Comparison of ENCODE assay signal across 8 cellular contexts in the genomic region with DNA sequence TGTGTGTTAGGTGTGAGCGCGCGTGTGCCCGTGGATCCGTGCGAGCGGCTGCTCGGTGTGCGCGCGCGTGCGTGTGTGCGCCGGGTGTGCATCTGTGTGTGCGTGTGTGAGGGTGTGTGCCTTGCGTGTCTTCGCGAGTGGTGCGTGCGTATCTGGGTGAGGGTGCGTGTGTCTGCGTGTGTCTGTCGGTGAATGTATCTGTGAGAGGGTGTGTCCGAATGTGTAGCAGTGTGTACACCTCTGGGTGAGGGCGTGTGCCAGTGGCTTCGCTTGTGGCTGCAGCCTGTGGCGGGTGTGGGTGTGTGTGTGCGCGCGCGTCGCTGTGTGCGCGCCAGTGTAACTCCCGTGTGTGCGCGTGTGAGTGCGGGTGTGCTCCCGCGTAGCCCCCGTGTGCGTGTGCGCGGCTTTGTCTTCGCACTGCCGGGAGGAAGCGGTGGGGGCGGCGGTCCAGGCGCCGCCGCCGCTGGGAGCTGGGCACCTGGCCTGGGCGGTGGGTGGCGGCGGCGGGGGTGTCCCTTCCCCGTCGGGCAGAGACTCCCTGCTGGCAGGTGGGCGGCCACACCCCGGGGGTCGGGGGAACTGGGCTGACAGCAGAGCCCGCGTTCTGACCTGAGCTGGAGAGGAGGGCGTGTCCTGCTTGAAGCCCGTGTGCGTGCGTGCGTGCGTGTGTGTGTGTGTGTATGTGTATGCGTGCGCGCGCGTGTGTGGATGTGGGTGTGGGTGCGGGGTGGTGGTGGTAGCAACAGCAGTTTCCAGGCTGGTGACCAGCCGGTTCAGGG.
DNase-seq lines count a peak whose midpoint lies in the region; ATAC-seq and TF ChIP-seq lines count a peak whose summit lies in the region.

No MANE protein-coding gene starts in this region.

- peak overlapping the region; percentile 4 for H3K9ac ChIP-seq in endodermal cell (ENCODE audit: extremely low read depth, low read length, poor library complexity, severe bottlenecking)
- no peak overlapping the region for H3K9ac ChIP-seq in muscle layer of colon (ENCODE audit: low read length)

- peak overlapping the region; percentile 89 for H3K4me3 Mint-ChIP-seq in CD4-positive, alpha-beta T cell
- H3K4me3 Mint-ChIP-seq in endodermal cell: peak overlapping the region; percentile 71

- H3K27me3 Mint-ChIP-seq in CD4-positive, alpha-beta T cell: peaks cover 49% of the 10 kb centered on the region
- peaks cover 81% of the 10 kb centered on the region for H3K27me3 Mint-ChIP-seq in endodermal cell (ENCODE audit: insufficient read depth)

- H3K27ac ChIP-seq in CD4-positive, alpha-beta T cell (ENCODE audit: low read depth, low read length): no peak overlapping the region
- H3K27ac ChIP-seq in endodermal cell (ENCODE audit: low read depth, low read length) (no peak overlapping the region), muscle layer of colon (ENCODE audit: low read depth, low read length) (no peak overlapping the region), testis (peak overlapping the region; percentile 12 to 43)

- DNase-seq in CD4-positive, alpha-beta T cell: peak; percentile 10 to 44 (median 27)
- DNase-seq in MV-4-11 (lab: John Stamatoyannopoulos, UW) (peak; percentile 24), endodermal cell (no peak), testis (peak; percentile 62), inferior parietal cortex (ENCODE audit: extremely low spot score) (no peak)
- peak; percentile 25 for DNase-seq in activated CD8-positive, alpha-beta memory T cell treated with anti-CD3 and anti-CD28 coated beads, Interleukin-2, amount 50 U/mL, for 4 hours

- CTCF ChIA-PET in CD4-positive, alpha-beta T cell (lab: Charles Lee): no interaction called here

- no peak for TF ChIP-seq POLR2A in testis (IDR thresholded peaks at IDR 0.05)

- POLR2A ChIA-PET in CD4-positive, alpha-beta T cell (lab: Charles Lee): interaction anchor here (0.8 kb wide), 1 partner anchor 9 kb away, joined by 4 read pairs; no protein-coding TSS in a partner anchor

- WGBS in endodermal cell (ENCODE audit: insufficient coverage in 1 of 2, insufficient read length in 1 of 2), 2 experiments: 2% methylated on average over 7 to 68 of the region's 78 CpGs
- 0 to 1% methylated on average over 12 to 75 of the region's 78 CpGs for WGBS in testis, 2 donors

- peak overlapping the region; percentile 86 for H3K4me3 ChIP-seq in endodermal cell (ENCODE audit: low read length)
- peak overlapping the region; percentile 50 to 66 for H3K4me3 ChIP-seq in muscle layer of colon (ENCODE audit: low read depth in 1 of 2, low read length in 2 of 2)
- peak overlapping the region; percentile 57 to 79 for H3K4me3 ChIP-seq in testis

- H3K4me1 ChIP-seq in endodermal cell (ENCODE audit: control insufficient read depth, insufficient read depth, low read length) (peaks cover 8% of the 10 kb centered on the region), muscle layer of colon (ENCODE audit: insufficient read depth, low read length) (peaks cover 7% of the 10 kb centered on the region), testis (peaks cover 16% of the 10 kb centered on the region)

- intact Hi-C loops in CD4-positive, alpha-beta T cell (cut with DNase I, micrococcal nuclease): loop anchor here in 1 of 2 experiments (10.0 kb wide), 1 partner anchor 222 kb away; no protein-coding TSS in a partner anchor
- intact Hi-C loops in testis (cut with DNase I; ENCODE audit: low total_unique reads): no loop called here

- H3K27ac Mint-ChIP-seq in CD4-positive, alpha-beta T cell: peak overlapping the region; percentile 15
- H3K27ac Mint-ChIP-seq in endodermal cell: no peak overlapping the region

- ATAC-seq in CD4-positive, alpha-beta T cell (ENCODE audit: poor library complexity): peak; percentile 58
- no peak for ATAC-seq in HG03108 (IDR thresholded peaks at IDR 0.05; ENCODE audit: unreplicated experiment)

- no peaks in the 10 kb centered on the region for H3K36me3 ChIP-seq in endodermal cell (ENCODE audit: control insufficient read depth, insufficient read depth, low read length)
- no peaks in the 10 kb centered on the region for H3K36me3 ChIP-seq in muscle layer of colon (ENCODE audit: insufficient read depth, low read length)
- H3K36me3 ChIP-seq in testis (ENCODE audit: low read depth, missing control alignments): no peaks in the 10 kb centered on the region

- peaks cover 40% of the 10 kb centered on the region for H3K27me3 ChIP-seq in CD4-positive, alpha-beta T cell (ENCODE audit: control insufficient read depth, insufficient read depth, low read length)
- H3K27me3 ChIP-seq in endodermal cell (ENCODE audit: control insufficient read depth, insufficient read depth, low read length, poor library complexity, severe bottlenecking): peaks cover 46% of the 10 kb centered on the region
- peaks cover 9 to 23% of the 10 kb centered on the region in 2 donors for H3K27me3 ChIP-seq in muscle layer of colon (ENCODE audit: control insufficient read depth in 1 of 2, insufficient read depth in 2 of 2, low read length in 2 of 2)
- H3K27me3 ChIP-seq in testis: no peaks in the 10 kb centered on the region

- no peak for TF ChIP-seq CTCF in CD4-positive, alpha-beta T cell (IDR thresholded peaks at IDR 0.05)
- no peak for TF ChIP-seq CTCF in endodermal cell (conservative IDR thresholded peaks at IDR 0.05)
- no peak for TF ChIP-seq CTCF in testis (IDR thresholded peaks at IDR 0.05)

- peaks cover 5% of the 10 kb centered on the region for H3K36me3 Mint-ChIP-seq in CD4-positive, alpha-beta T cell (ENCODE audit: low read depth)
- H3K36me3 Mint-ChIP-seq in endodermal cell (ENCODE audit: low read depth): no peaks in the 10 kb centered on the region

- peaks cover 17% of the 10 kb centered on the region for H3K4me1 Mint-ChIP-seq in CD4-positive, alpha-beta T cell (ENCODE audit: low read depth)
- peaks cover 36% of the 10 kb centered on the region for H3K4me1 Mint-ChIP-seq in endodermal cell

- H3K9me3 ChIP-seq in CD4-positive, alpha-beta T cell (ENCODE audit: control insufficient read depth, low read length): no peaks in the 10 kb centered on the region
- H3K9me3 ChIP-seq in endodermal cell (ENCODE audit: control insufficient read depth, low read length): no peaks in the 10 kb centered on the region
- no peaks in the 10 kb centered on the region for H3K9me3 ChIP-seq in muscle layer of colon (ENCODE audit: low read length)
- H3K9me3 ChIP-seq in testis: no peaks in the 10 kb centered on the region

- no peaks in the 10 kb centered on the region for H3K9me3 Mint-ChIP-seq in CD4-positive, alpha-beta T cell
- H3K9me3 Mint-ChIP-seq in endodermal cell: no peaks in the 10 kb centered on the region

Comparison
In these comparisons a context has a peak if more than half of its experiments do, and no peak if none do; other contexts are left out.
1. DNase-seq: peak in CD4-positive, alpha-beta T cell (10 of 10), MV-4-11 (single experiment), activated CD8-positive, alpha-beta memory T cell treated with anti-CD3 and anti-CD28 coated beads, Interleukin-2, amount 50 U/mL, for 4 hours (single experiment) and testis (single experiment); none in endodermal cell (single experiment) and inferior parietal cortex (single experiment).
2. H3K27ac ChIP-seq: peak in testis (2 of 2); none in CD4-positive, alpha-beta T cell (single experiment), endodermal cell (single experiment) and muscle layer of colon (single experiment).
3. Peak in every context shown above with its lines, with median percentiles within 50 percentile points of each other: H3K4me3 ChIP-seq.